In the genomic region with DNA sequence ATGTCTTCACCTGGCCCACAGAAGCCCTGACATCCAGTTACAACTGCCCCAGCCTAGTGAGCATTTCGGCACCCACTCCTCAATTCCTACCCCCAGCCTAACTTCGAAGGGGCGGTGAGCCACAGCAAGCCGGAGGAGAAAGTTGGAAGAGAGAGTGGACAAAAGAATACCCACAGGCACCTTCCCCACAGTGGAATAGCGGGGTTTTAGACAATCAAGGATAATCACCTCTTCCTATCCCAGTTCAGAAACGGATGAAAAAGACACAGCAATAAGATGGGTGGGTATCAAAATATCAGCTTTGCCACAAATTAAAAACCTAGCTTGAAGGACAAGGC, we compare ENCODE assay signal across 1 cellular context.
TF ChIP-seq lines count a peak whose summit lies in the region.

No MANE protein-coding gene starts in this region.

TF ChIP-seq in HCT116, 20 proteins besides CTCF, POLR2A, EP300 and RAD21 (continued from another document):
- TF ChIP-seq, protein P1, sequence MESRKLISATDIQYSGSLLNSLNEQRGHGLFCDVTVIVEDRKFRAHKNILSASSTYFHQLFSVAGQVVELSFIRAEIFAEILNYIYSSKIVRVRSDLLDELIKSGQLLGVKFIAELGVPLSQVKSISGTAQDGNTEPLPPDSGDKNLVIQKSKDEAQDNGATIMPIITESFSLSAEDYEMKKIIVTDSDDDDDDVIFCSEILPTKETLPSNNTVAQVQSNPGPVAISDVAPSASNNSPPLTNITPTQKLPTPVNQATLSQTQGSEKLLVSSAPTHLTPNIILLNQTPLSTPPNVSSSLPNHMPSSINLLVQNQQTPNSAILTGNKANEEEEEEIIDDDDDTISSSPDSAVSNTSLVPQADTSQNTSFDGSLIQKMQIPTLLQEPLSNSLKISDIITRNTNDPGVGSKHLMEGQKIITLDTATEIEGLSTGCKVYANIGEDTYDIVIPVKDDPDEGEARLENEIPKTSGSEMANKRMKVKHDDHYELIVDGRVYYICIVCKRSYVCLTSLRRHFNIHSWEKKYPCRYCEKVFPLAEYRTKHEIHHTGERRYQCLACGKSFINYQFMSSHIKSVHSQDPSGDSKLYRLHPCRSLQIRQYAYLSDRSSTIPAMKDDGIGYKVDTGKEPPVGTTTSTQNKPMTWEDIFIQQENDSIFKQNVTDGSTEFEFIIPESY (IDR thresholded peaks at IDR 0.05; ENCODE audit: extremely low read depth, insufficient replicate concordance, low read length), result no peak
- TF ChIP-seq SRF (IDR thresholded peaks at IDR 0.05; ENCODE audit: low read depth) (no peak), TCF7L2 (IDR thresholded peaks at IDR 0.05; ENCODE audit: borderline replicate concordance, extremely low read depth, insufficient read depth, insufficient read length) (no peak), POLR2AphosphoS5 (IDR thresholded peaks at IDR 0.05; ENCODE audit: low read depth, low read length) (no peak), ZFX (IDR thresholded peaks at IDR 0.05) (no peak), CEBPB (IDR thresholded peaks at IDR 0.05; ENCODE audit: low read depth) (no peak), EZH2 (IDR thresholded peaks at IDR 0.05) (no peak), FOSL1 (IDR thresholded peaks at IDR 0.05; ENCODE audit: low read depth) (no peak), ELF1 (IDR thresholded peaks at IDR 0.05; ENCODE audit: borderline replicate concordance, low read depth) (no peak)
